10 cellular contexts compared by ENCODE assay signal in genomic region chr3:120418446-120418845, GRCh38. TPM values are rescaled to one million over a fixed set of nuclear protein-coding genes. Genes with fewer than 3 reads are reported as not detected.
DNase-seq lines count a peak whose midpoint lies in the region; ATAC-seq and TF ChIP-seq lines count a peak whose summit lies in the region.
"Had no signal": no experiment of that assay in that cellular context is flagged by ENCODE, and none has a peak within 500 bp of the region (broad histone marks: within the 10 kb centered on the region; RNA-seq: fewer than 3 reads in every experiment).

No MANE protein-coding gene starts in this region.

- H3K4me2 ChIP-seq in hepatocyte (peak overlapping the region; percentile 62), skeletal muscle satellite cell (ENCODE audit: low read length) (peak overlapping the region; percentile 73)

- H3K4me1 ChIP-seq in HUES48 (ENCODE audit: control insufficient read depth, insufficient read depth, low read length) (peaks cover 33% of the 10 kb centered on the region), adipocyte (ENCODE audit: control insufficient read depth, insufficient read depth, low read length) (peaks cover 71% of the 10 kb centered on the region), hepatocyte (ENCODE audit: insufficient read depth) (peaks cover 12% of the 10 kb centered on the region), skeletal muscle satellite cell (ENCODE audit: control insufficient read depth, insufficient read depth, low read length) (peaks cover 33% of the 10 kb centered on the region)

- H2AFZ ChIP-seq in hepatocyte: no peak overlapping the region

- no peaks in the 10 kb centered on the region for H4K20me1 ChIP-seq in hepatocyte (ENCODE audit: insufficient read depth, poor library complexity, severe bottlenecking)

- H3K27ac ChIP-seq in HUES48 (ENCODE audit: low read depth, low read length): peak overlapping the region; percentile 23
- H3K27ac ChIP-seq in hepatocyte: peak overlapping the region; percentile 58

- H3K9me3 ChIP-seq in HUES48 (ENCODE audit: control insufficient read depth, insufficient read depth, low read length): 0 out of 2 replicates have a peak, but pooled peaks cover 4% of the 10 kb centered on the region
- no peaks in the 10 kb centered on the region for H3K9me3 ChIP-seq in adipocyte (ENCODE audit: control insufficient read depth, low read length)
- no peaks in the 10 kb centered on the region for H3K9me3 ChIP-seq in hepatocyte (ENCODE audit: low read depth)
- H3K9me3 ChIP-seq in skeletal muscle satellite cell (replicated peaks; ENCODE audit: low read length): no peaks in the 10 kb centered on the region

- H3K9ac ChIP-seq in HUES48 (ENCODE audit: low read depth, low read length) (no peak overlapping the region; the same call in 1 of the 2 replicates), adipocyte (ENCODE audit: low read length) (peak overlapping the region; percentile 78), skeletal muscle satellite cell (ENCODE audit: low read depth, low read length) (no peak overlapping the region)

- no peak for TF ChIP-seq CTCF in hepatocyte (IDR thresholded peaks at IDR 0.05; ENCODE audit: poor library complexity)

- no peaks in the 10 kb centered on the region for H3K9me2 ChIP-seq in hepatocyte (replicated peaks; ENCODE audit: insufficient read depth)

- H3K4me3 ChIP-seq in HUES48 (ENCODE audit: low read depth, low read length) (no peak overlapping the region), adipocyte (ENCODE audit: low read length) (no peak overlapping the region), hepatocyte (no peak overlapping the region), skeletal muscle satellite cell (ENCODE audit: low read length) (no peak overlapping the region)

- DNase-seq in adipocyte (ENCODE audit: low read depth): no peak
- no peak for DNase-seq in hepatocyte (ENCODE audit: low spot score)
- no peak for DNase-seq in kidney tubule cell (ENCODE audit: low spot score)
- DNase-seq in Ammon's horn (ENCODE audit: low spot score): no peak
- DNase-seq: activated effector memory CD4-positive, alpha-beta T cell treated with anti-CD3 and anti-CD28 coated beads, Interleukin-2, amount 50 U/mL, for 16 hours had no signal

- H3K36me3 ChIP-seq in HUES48 (ENCODE audit: control insufficient read depth, insufficient read depth, low read length) (peaks cover 24% of the 10 kb centered on the region), adipocyte (ENCODE audit: control insufficient read depth, insufficient read depth, low read length, severe bottlenecking) (peaks cover 26% of the 10 kb centered on the region), hepatocyte (replicated peaks; ENCODE audit: insufficient read depth, low read depth) (no peaks in the 10 kb centered on the region), skeletal muscle satellite cell (ENCODE audit: insufficient read depth, low read length) (peaks cover 33% of the 10 kb centered on the region)

- no peaks in the 10 kb centered on the region for H3K27me3 ChIP-seq in HUES48 (ENCODE audit: control insufficient read depth, insufficient read depth, low read length)
- no peaks in the 10 kb centered on the region for H3K27me3 ChIP-seq in adipocyte (replicated peaks; ENCODE audit: control insufficient read depth, insufficient read depth, low read length)
- no peaks in the 10 kb centered on the region for H3K27me3 ChIP-seq in hepatocyte
- no peaks in the 10 kb centered on the region for H3K27me3 ChIP-seq in skeletal muscle satellite cell (ENCODE audit: control insufficient read depth, insufficient read depth, low read length)

- H3K79me2 ChIP-seq in hepatocyte: peaks cover 12% of the 10 kb centered on the region

- no peak for ATAC-seq in HG02642 (IDR thresholded peaks at IDR 0.05; ENCODE audit: poor library complexity, unreplicated experiment)
- ATAC-seq in HG02870 (IDR thresholded peaks at IDR 0.05; ENCODE audit: unreplicated experiment): no peak

- WGBS in hepatocyte (ENCODE audit: low lambda C conversion rate, missing lambda C conversion rate): 71% methylated on average over 7 of the region's 7 CpGs

RNA-seq across cellular contexts. Expression of gene FSTL1, which starts 32.3 kb away (rescaled TPM):
- 344 and 390 TPM in 2 replicates for total RNA-seq in hepatocyte
- 183 and 195 TPM in 2 replicates for polyA plus RNA-seq in hepatocyte
- total RNA-seq in skeletal muscle satellite cell (2012; rRNA removed): 667 and 754 TPM in 2 replicates
- polyA plus RNA-seq: CD4-positive, alpha-beta memory T cell had no signal
